In the genomic region with DNA sequence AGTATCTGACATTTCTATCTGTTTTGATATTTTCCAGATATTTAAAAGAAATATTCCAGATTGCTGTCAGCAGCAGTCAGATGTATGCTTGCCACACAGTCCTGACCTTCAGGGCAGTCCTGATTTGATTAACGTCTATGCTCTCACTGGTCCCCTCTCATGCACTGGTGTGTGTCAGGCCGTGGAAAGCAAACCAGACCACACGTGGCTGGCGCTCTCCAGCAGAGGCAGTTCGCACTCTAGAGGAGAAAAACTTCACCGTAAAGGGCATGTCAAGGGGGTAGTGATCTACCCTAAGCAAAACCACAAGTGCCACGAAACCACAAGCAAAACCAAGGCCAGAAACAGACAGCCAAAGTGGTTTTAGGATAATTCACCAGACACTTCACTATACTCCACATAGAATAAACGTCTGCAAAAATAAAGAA, we compare ENCODE assay signal across 9 cellular contexts. TPM values are rescaled to one million over a fixed set of nuclear protein-coding genes. Genes with fewer than 3 reads are reported as not detected.
DNase-seq lines count a peak whose midpoint lies in the region; ATAC-seq and TF ChIP-seq lines count a peak whose summit lies in the region.
"Had no signal": no experiment of that assay in that cellular context is flagged by ENCODE, and none has a peak within 500 bp of the region (broad histone marks: within the 10 kb centered on the region; RNA-seq: fewer than 3 reads in every experiment).

No MANE protein-coding gene starts in this region.

- peaks cover 1% of the 10 kb centered on the region; the same call in 1 of the 2 replicates for H3K27me3 Mint-ChIP-seq in HFFc6 (ENCODE audit: insufficient read depth)
- H3K27me3 Mint-ChIP-seq in naive B cell: no peaks in the 10 kb centered on the region

- H3K36me3 Mint-ChIP-seq in HFFc6 (ENCODE audit: low read depth) (peaks cover 13% of the 10 kb centered on the region), naive B cell (peaks cover 15 to 27% of the 10 kb centered on the region in 2 donors)

- H3K9me3 Mint-ChIP-seq in HFFc6 (no peaks in the 10 kb centered on the region), naive B cell (no peaks in the 10 kb centered on the region)

- H3K4me1 Mint-ChIP-seq in HFFc6 (ENCODE audit: low read depth): peaks cover 76% of the 10 kb centered on the region
- H3K4me1 Mint-ChIP-seq in naive B cell: peaks cover 17 to 35% (median 29%) of the 10 kb centered on the region in 3 donors

- ATAC-seq in activated CD4-positive, CD25-positive, alpha-beta regulatory T cell treated with anti-CD3 and anti-CD28 coated beads, Interleukin-2, amount 50 U/mL, for 24 hours: peak; percentile 53
- ATAC-seq in naive B cell (ENCODE audit: low read depth in 2 of 2) (peak; percentile 55 to 58), GM18502 (IDR thresholded peaks at IDR 0.05; ENCODE audit: poor library complexity, unreplicated experiment) (no peak)

- H3K27ac Mint-ChIP-seq in HFFc6 (peak overlapping the region; percentile 42), naive B cell (peak overlapping the region in 3 of 6 donors; percentile 38 to 59 (median 39))

- H3K4me3 Mint-ChIP-seq in HFFc6 (peak overlapping the region; percentile 11; the same call in 1 of the 2 replicates), naive B cell (peak overlapping the region in 2 of 8 donors; percentile 12 to 29)

- no peak for TF ChIP-seq CTCF in HFFc6 (IDR thresholded peaks at IDR 0.05)

- no peak for DNase-seq in activated CD4-positive, CD25-positive, alpha-beta regulatory T cell treated with anti-CD3 and anti-CD28 coated beads, Interleukin-2, amount 50 U/mL, for 72 hours
- DNase-seq in HFFc6: no peak
- peak; percentile 99 for DNase-seq in SK-N-DZ (ENCODE audit: low spot score)
- DNase-seq in naive B cell: no peak
- no peak for DNase-seq in COLO829 (ENCODE audit: low spot score)
- no peak for DNase-seq in central memory CD4-positive, alpha-beta T cell
- DNase-seq: NCI-H2171 treated with DMSO at 0.1 percent for 48 hours had no signal

RNA-seq across cellular contexts. Expression of gene PARP12, which starts 26.5 kb away (rescaled TPM):
- total RNA-seq in HFFc6 (2021; fragmentation: NEBNext Ultra II Directional; extraction: Animal tissue kit (Norgen Biotek cat#: 25700)): 10 to 100 TPM in 4 of 6 experiments, 1 to 10 TPM in 2; 6.3 to 14.0 (median 11.8) TPM
- 0.93 and 2.0 TPM in 2 replicates for polyA plus RNA-seq in SK-N-DZ (2014; cell fraction: cytosol; rRNA removed)
- 3.0 and 5.1 TPM in 2 replicates for polyA plus RNA-seq in SK-N-DZ (2014; cell fraction: nucleus; rRNA removed)
- 10 to 100 TPM; 40.5 to 61.1 (median 47.6) TPM for polyA plus RNA-seq in naive B cell (ENCODE audit: low read depth in 6 of 6)
